Comparison of ENCODE assay signal across 1 cellular context in genomic region chr1:206734499-206735142, GRCh38.
TF ChIP-seq lines count a peak whose summit lies in the region.

No MANE protein-coding gene starts in this region.

TF ChIP-seq in HepG2, 621 proteins besides CTCF, POLR2A, EP300 and RAD21:
- TF ChIP-seq STAG1 (CRISPR knock-in tag; IDR thresholded peaks at IDR 0.05) (peak; percentile 54), SMC3 (IDR thresholded peaks at IDR 0.05; ENCODE audit: low read length) (peak; percentile 76), ZNF883 (CRISPR knock-in tag; IDR thresholded peaks at IDR 0.05; ENCODE audit: not compliant biosample characterization) (no peak), PAX8 (CRISPR knock-in tag; IDR thresholded peaks at IDR 0.05; ENCODE audit: borderline replicate concordance) (no peak), HNF1B (CRISPR knock-in tag; IDR thresholded peaks at IDR 0.05) (0 out of 2 replicates have a peak, but pooled peaks have one; percentile 31), MTF1 (CRISPR knock-in tag; IDR thresholded peaks at IDR 0.05) (no peak)
- TF ChIP-seq, protein P1, sequence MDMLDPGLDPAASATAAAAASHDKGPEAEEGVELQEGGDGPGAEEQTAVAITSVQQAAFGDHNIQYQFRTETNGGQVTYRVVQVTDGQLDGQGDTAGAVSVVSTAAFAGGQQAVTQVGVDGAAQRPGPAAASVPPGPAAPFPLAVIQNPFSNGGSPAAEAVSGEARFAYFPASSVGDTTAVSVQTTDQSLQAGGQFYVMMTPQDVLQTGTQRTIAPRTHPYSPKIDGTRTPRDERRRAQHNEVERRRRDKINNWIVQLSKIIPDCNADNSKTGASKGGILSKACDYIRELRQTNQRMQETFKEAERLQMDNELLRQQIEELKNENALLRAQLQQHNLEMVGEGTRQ (IDR thresholded peaks at IDR 0.05; ENCODE audit: low read depth, low read length) = no peak
- TF ChIP-seq, protein P1 (CRISPR knock-in tag; IDR thresholded peaks at IDR 0.05; ENCODE audit: borderline replicate concordance) = no peak
- TF ChIP-seq, protein P2, sequence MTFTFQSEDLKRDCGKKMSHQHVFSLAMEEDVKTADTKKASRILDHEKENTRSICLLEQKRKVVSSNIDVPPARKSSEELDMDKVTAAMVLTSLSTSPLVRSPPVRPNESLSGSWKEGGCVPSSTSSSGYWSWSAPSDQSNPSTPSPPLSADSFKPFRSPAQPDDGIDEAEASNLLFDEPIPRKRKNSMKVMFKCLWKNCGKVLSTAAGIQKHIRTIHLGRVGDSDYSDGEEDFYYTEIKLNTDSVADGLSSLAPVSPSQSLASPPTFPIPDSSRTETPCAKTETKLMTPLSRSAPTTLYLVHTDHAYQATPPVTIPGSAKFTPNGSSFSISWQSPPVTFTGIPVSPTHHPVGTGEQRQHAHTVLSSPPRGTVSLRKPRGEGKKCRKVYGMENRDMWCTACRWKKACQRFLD (CRISPR knock-in tag; IDR thresholded peaks at IDR 0.05; ENCODE audit: borderline replicate concordance) = no peak
